Comparison of ENCODE assay signal across 1 cellular context in genomic region chr17:67656494-67657203, GRCh38.
TF ChIP-seq lines count a peak whose summit lies in the region.

No MANE protein-coding gene starts in this region.

TF ChIP-seq in GM12878, 131 proteins besides CTCF, POLR2A, EP300 and RAD21 (continued from another document):
- TF ChIP-seq, protein P1, sequence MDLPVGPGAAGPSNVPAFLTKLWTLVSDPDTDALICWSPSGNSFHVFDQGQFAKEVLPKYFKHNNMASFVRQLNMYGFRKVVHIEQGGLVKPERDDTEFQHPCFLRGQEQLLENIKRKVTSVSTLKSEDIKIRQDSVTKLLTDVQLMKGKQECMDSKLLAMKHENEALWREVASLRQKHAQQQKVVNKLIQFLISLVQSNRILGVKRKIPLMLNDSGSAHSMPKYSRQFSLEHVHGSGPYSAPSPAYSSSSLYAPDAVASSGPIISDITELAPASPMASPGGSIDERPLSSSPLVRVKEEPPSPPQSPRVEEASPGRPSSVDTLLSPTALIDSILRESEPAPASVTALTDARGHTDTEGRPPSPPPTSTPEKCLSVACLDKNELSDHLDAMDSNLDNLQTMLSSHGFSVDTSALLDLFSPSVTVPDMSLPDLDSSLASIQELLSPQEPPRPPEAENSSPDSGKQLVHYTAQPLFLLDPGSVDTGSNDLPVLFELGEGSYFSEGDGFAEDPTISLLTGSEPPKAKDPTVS (IDR thresholded peaks at IDR 0.05; ENCODE audit: low read depth, low read length), result no peak
- TF ChIP-seq RCOR1 (conservative IDR thresholded peaks at IDR 0.05; ENCODE audit: low read depth, low read length), result no peak
- no peak for TF ChIP-seq KLF5 (IDR thresholded peaks at IDR 0.05; ENCODE audit: partially characterized antibody)
- TF ChIP-seq ATF2 (IDR thresholded peaks at IDR 0.05; ENCODE audit: low read length), result peak; percentile 73; the same call in 1 of the 2 replicates
- TF ChIP-seq SMAD5 (IDR thresholded peaks at IDR 0.05; ENCODE audit: low read depth), result no peak
- TF ChIP-seq ZBTB4 (CRISPR knock-in tag; IDR thresholded peaks at IDR 0.05), result no peak
- TF ChIP-seq CHD1 (IDR thresholded peaks at IDR 0.05; ENCODE audit: low read depth, low read length), result no peak
- no peak for TF ChIP-seq TCF7 (IDR thresholded peaks at IDR 0.05; ENCODE audit: borderline replicate concordance)
